ENCODE assay signal across 1 cellular context in genomic region chr15:43800286-43801136, GRCh38.
TF ChIP-seq lines count a peak whose summit lies in the region.

Gene HYPK, plus strand, starts transcription at chr15:43800599. Its CDS starts 24 bp downstream, at chr15:43800623.

TF ChIP-seq in IMR-90, 13 proteins besides CTCF, POLR2A, EP300 and RAD21 (continued from another document):
- TF ChIP-seq MAZ (IDR thresholded peaks at IDR 0.05; ENCODE audit: borderline replicate concordance, low read depth, low read length) (no peak; the same call in 1 of the 2 replicates), FOS (IDR thresholded peaks at IDR 0.05; ENCODE audit: low read depth, low read length) (no peak)
